8 cellular contexts compared by ENCODE assay signal in genomic region chr3:58491506-58492384, GRCh38. TPM values are rescaled to one million over a fixed set of nuclear protein-coding genes. Genes with fewer than 3 reads are reported as not detected.
DNase-seq lines count a peak whose midpoint lies in the region; ATAC-seq and TF ChIP-seq lines count a peak whose summit lies in the region.

TSS of gene KCTD6 (plus strand) at chr3:58492096. CDS start at chr3:58498756, 6,660 bp downstream.

- TF ChIP-seq CTCF in LNCaP clone FGC (IDR thresholded peaks at IDR 0.05; ENCODE audit: control insufficient read depth, extremely low read depth, insufficient read depth): peak; percentile 97
- peak; percentile 97 for TF ChIP-seq CTCF in foreskin keratinocyte (conservative IDR thresholded peaks at IDR 0.05)

- H3K27me3 ChIP-seq in foreskin keratinocyte: peaks cover 4% of the 10 kb centered on the region
- peaks cover 0 to 6% (median 0%) of the 10 kb centered on the region in 3 experiments for H3K27me3 ChIP-seq in neuronal stem cell (ENCODE audit: control insufficient read depth in 3 of 3, insufficient read depth in 3 of 3, low read depth in 1 of 3, low read length in 3 of 3)
- H3K27me3 ChIP-seq in subcutaneous abdominal adipose tissue (ENCODE audit: control insufficient read depth in 5 of 5, insufficient read depth in 4 of 5, low read length in 5 of 5): peaks cover 0 to 4% (median 0%) of the 10 kb centered on the region in 5 donors

- no peak within 1 kb of the TSS for H3K14ac ChIP-seq in neuronal stem cell (ENCODE audit: low read length)

- H3K4me1 ChIP-seq in foreskin keratinocyte (peaks cover 18% of the 10 kb centered on the region), neuronal stem cell (ENCODE audit: control insufficient read depth in 2 of 2, insufficient read depth in 1 of 2, low read depth in 1 of 2, low read length in 2 of 2) (peaks cover 17 to 37% of the 10 kb centered on the region in 2 donors), subcutaneous abdominal adipose tissue (ENCODE audit: control insufficient read depth in 5 of 5, insufficient read depth in 5 of 5, low read length in 5 of 5) (peaks cover 15 to 59% (median 48%) of the 10 kb centered on the region in 5 donors)

- no peak within 1 kb of the TSS for H2BK120ac ChIP-seq in neuronal stem cell (ENCODE audit: low read depth, low read length)

- no peak within 1 kb of the TSS for H2BK12ac ChIP-seq in neuronal stem cell (ENCODE audit: low read length)

- peak within 1 kb of the TSS; percentile 92 for H3K18ac ChIP-seq in neuronal stem cell (ENCODE audit: low read length)

- peak within 1 kb of the TSS; percentile 69 for H3K4me3 ChIP-seq in LNCaP clone FGC (ENCODE audit: low read depth, low read length)
- peak within 1 kb of the TSS; percentile 79 to 83 for H3K4me3 ChIP-seq in neuronal stem cell (ENCODE audit: low read length in 2 of 2)
- peak within 1 kb of the TSS; percentile 77 to 92 (median 87) for H3K4me3 ChIP-seq in subcutaneous abdominal adipose tissue (ENCODE audit: low read depth in 1 of 5, low read length in 5 of 5)

- H2BK5ac ChIP-seq in neuronal stem cell (ENCODE audit: low read length): peak within 1 kb of the TSS; percentile 59

- H3K36me3 ChIP-seq in neuronal stem cell (replicated peaks in 1 of 2; ENCODE audit: control insufficient read depth in 2 of 2, insufficient read depth in 2 of 2, low read length in 2 of 2) (no peaks in the 10 kb centered on the region), subcutaneous abdominal adipose tissue (ENCODE audit: control insufficient read depth in 5 of 5, insufficient read depth in 5 of 5, low read length in 5 of 5) (no peaks in the 10 kb centered on the region)

- H2AFZ ChIP-seq in neuronal stem cell (ENCODE audit: low read length): peak within 1 kb of the TSS; percentile 88

- peak within 1 kb of the TSS; percentile 34 for H2AK5ac ChIP-seq in neuronal stem cell (ENCODE audit: low read depth, low read length)

- H4K91ac ChIP-seq in neuronal stem cell (ENCODE audit: low read depth, low read length, poor library complexity): no peak within 1 kb of the TSS

- H3K9me3 ChIP-seq in neuronal stem cell (replicated peaks in 1 of 2; ENCODE audit: control insufficient read depth in 2 of 2, insufficient read depth in 1 of 2, low read depth in 1 of 2, low read length in 2 of 2): peaks cover 0 to 11% of the 10 kb centered on the region in 2 donors
- H3K9me3 ChIP-seq in subcutaneous abdominal adipose tissue (ENCODE audit: control insufficient read depth in 5 of 5, low read length in 5 of 5): no peaks in the 10 kb centered on the region

- H3K23ac ChIP-seq in neuronal stem cell (ENCODE audit: low read depth, low read length, poor library complexity): no peak within 1 kb of the TSS

- peak within 1 kb of the TSS; percentile 76 for H2BK15ac ChIP-seq in neuronal stem cell (ENCODE audit: low read length)

- peak within 1 kb of the TSS; percentile 35 for H3K27ac ChIP-seq in foreskin keratinocyte
- H3K27ac ChIP-seq in neuronal stem cell (replicated peaks; ENCODE audit: low read length): no peak within 1 kb of the TSS
- peak within 1 kb of the TSS; percentile 88 for H3K27ac ChIP-seq in subcutaneous abdominal adipose tissue (ENCODE audit: low read depth, low read length)

- H3K9ac ChIP-seq in neuronal stem cell (ENCODE audit: low read depth, low read length, poor library complexity): peak within 1 kb of the TSS; percentile 88
- peak within 1 kb of the TSS; percentile 78 to 91 (median 89) for H3K9ac ChIP-seq in subcutaneous abdominal adipose tissue (ENCODE audit: low read length in 5 of 5)

- H4K8ac ChIP-seq in neuronal stem cell (ENCODE audit: low read depth, low read length): no peak within 1 kb of the TSS

- peak; percentile 92 for ATAC-seq in foreskin keratinocyte

- no peak within 1 kb of the TSS for H3K4ac ChIP-seq in neuronal stem cell (ENCODE audit: low read length)

- DNase-seq in ELR (ENCODE audit: low read depth) (peak; percentile 90), H4 (ENCODE audit: low spot score) (peak; percentile 71), LNCaP clone FGC (ENCODE audit: low read depth) (peak; percentile 63), SHP77 treated with DMSO at 0.1 percent for 48 hours (lab: John Stamatoyannopoulos, UW) (peak; percentile 80), activated gamma-delta T cell (lab: John Stamatoyannopoulos, UW) (peak; percentile 79), foreskin keratinocyte (peak; percentile 49 to 73), neuronal stem cell (ENCODE audit: low spot score) (peak; percentile 96)

- H3K4me2 ChIP-seq in neuronal stem cell (ENCODE audit: insufficient read depth, low read length, poor library complexity, severe bottlenecking): peak within 1 kb of the TSS; percentile 75

- H3K79me1 ChIP-seq in neuronal stem cell (ENCODE audit: low read depth, low read length): no peaks in the 10 kb centered on the region

- no CpG with 5 or more reads among the region's 101 CpGs for WGBS in neuronal stem cell (ENCODE audit: extremely low coverage in 2 of 2, insufficient read length in 2 of 2, insufficient replicate concordance in 1 of 2), 2 donors

RNA-seq across cellular contexts. Expression of gene KCTD6, which starts in this region (rescaled TPM):
- total RNA-seq in H4 (2014; rRNA removed; shearing (Covaris generic)): 7.9 and 11.1 TPM in 2 replicates
- 7.9 and 8.7 TPM in 2 replicates for total RNA-seq in foreskin keratinocyte
- polyA plus RNA-seq in foreskin keratinocyte: 5.8 and 8.3 TPM in 2 replicates
- polyA plus RNA-seq in neuronal stem cell (2013, experiment 1 of 2): 31.2 TPM
- 30.7 TPM for polyA plus RNA-seq in neuronal stem cell (2013, experiment 2 of 2)
